In the genomic region with DNA sequence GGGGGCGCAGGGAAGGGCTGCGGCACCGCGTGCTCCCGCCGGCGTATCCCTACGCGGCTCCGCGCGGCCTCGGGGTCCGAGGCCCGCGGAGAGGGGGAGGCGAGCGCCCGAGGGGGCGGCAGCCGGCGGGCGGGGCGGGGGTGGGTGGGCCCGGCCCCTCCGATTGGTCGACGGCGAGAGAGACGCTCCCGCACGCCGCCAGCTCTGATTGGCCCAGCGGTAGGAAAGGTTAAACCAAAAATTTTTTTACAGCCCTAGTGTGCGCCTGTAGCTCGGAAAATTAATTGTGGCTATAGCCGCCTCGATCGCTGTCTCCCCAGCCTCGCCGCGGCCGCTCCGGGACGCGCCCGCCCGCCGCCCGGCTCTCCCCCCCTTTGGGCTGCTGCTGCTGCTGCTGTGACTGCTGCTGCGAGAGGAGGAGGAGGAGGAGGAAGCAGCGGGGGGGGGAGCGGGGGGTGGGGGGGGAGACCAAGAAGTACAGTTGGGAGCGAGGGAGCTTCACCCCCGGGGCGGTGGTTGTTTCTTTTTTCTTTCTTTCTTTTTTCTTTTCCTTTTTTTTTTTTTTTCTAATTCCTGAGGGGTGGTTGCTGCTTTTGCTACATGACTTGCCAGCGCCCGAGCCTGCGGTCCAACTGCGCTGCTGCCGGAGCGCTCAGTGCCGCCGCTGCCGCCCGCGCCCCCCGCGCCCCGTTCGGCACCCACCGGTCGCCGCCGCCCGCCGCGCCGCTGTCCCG, we compare ENCODE assay signal across 8 cellular contexts.
DNase-seq lines count a peak whose midpoint lies in the region; ATAC-seq lines count a peak whose summit lies in the region.

A gene (plus strand): TSS at position 283 of the 734 bp plus-strand sequence. CDS start 493 bp downstream, outside the sequence.

- peaks cover 3% of the 10 kb centered on the region for H3K4me1 Mint-ChIP-seq in memory B cell

- ATAC-seq in GM18907 (IDR thresholded peaks at IDR 0.05; ENCODE audit: unreplicated experiment) = peak; percentile 59
- ATAC-seq in memory B cell (ENCODE audit: low read depth) = no peak
- no peak for ATAC-seq in HG03097 (IDR thresholded peaks at IDR 0.05; ENCODE audit: low FRiP score, unreplicated experiment)

- H3K36me3 Mint-ChIP-seq in memory B cell = no peaks in the 10 kb centered on the region

- H3K9me3 Mint-ChIP-seq in memory B cell = peaks cover 3% of the 10 kb centered on the region

- DNase-seq in NCI-H1417 treated with DMSO at 0.1 percent for 48 hours (lab: John Stamatoyannopoulos, UW) = peak; percentile 80
- DNase-seq in amygdala (lab: John Stamatoyannopoulos, UW) = peak in 45 of 56 donors; percentile 38 to 89 (median 71)
- no peak for DNase-seq in memory B cell (ENCODE audit: low spot score in 2 of 2)
- no peak for DNase-seq in UCSD-AML1 (lab: John Stamatoyannopoulos, UW; ENCODE audit: unreplicated experiment)
- DNase-seq in GDM1 (lab: John Stamatoyannopoulos, UW) = no peak
- no peak for DNase-seq in NOMO-1 treated with DMSO at 0.1 percent for 48 hours (lab: John Stamatoyannopoulos, UW; ENCODE audit: unreplicated experiment)

- peak within 1 kb of the TSS; percentile 9 for H3K4me3 Mint-ChIP-seq in memory B cell

- peaks cover 32% of the 10 kb centered on the region for H3K27me3 Mint-ChIP-seq in memory B cell

- H3K27ac Mint-ChIP-seq in memory B cell = peak within 1 kb of the TSS; percentile 58

Comparison
In these comparisons a context has a peak if more than half of its experiments do, and no peak if none do; other contexts are left out.
1. DNase-seq: peak in NCI-H1417 treated with DMSO at 0.1 percent for 48 hours (single experiment) and amygdala (45 of 56); none in memory B cell (0 of 2), UCSD-AML1 (single experiment), GDM1 (single experiment) and NOMO-1 treated with DMSO at 0.1 percent for 48 hours (single experiment).